ENCODE assay signal across 8 cellular contexts in the genomic region with DNA sequence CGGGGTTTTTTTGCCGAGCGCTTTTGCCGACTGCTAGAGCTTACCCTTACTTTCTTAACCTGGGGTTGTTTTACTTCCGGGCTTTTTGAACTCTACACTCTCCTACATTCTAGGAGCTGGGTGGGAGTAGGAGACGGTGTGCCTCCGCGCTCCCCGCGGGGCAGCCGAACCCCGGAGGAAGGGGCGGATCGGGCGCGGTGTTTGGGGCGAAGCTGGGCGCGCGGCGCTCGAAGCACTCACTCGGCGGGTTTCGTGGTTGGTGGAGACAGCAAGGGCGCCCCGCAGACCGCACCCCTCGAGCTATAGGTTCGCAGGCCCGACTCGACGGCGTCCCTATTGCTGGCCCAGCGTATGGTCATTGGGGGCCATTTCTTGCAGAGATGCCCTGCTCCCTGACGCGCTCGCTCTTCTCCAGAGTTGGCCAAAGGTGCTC. TPM values are rescaled to one million over a fixed set of nuclear protein-coding genes. Genes with fewer than 3 reads are reported as not detected.
DNase-seq lines count a peak whose midpoint lies in the region; TF ChIP-seq lines count a peak whose summit lies in the region.

No MANE protein-coding gene starts in this region.

- peak overlapping the region; percentile 95 for H3K4me3 Mint-ChIP-seq in T-helper 1 cell treated with Interleukin-12 subunit alpha and Interleukin-12 subunit beta and Interleukin-4 antibody, amounts not matched to agents 30 μg/mL and 1 μg/mL, for 36 hours

- in situ Hi-C loops in HAP-1 (cut with MboI; ENCODE audit: low sequenced_read_pairs) (no loop called here), astrocyte of the cerebellum (cut with HindIII; ENCODE audit: low sequenced_read_pairs) (no loop called here)

- H3K4me1 ChIP-seq in HAP-1 (peaks cover 2% of the 10 kb centered on the region), iPS-15b (ENCODE audit: control insufficient read depth, insufficient read depth, low read length) (peaks cover 3% of the 10 kb centered on the region)

- peak overlapping the region; percentile 99 for H3K27ac Mint-ChIP-seq in T-helper 1 cell treated with Interleukin-12 subunit alpha and Interleukin-12 subunit beta and Interleukin-4 antibody, amounts not matched to agents 30 μg/mL and 1 μg/mL, for 36 hours

- H3K4me1 Mint-ChIP-seq in T-helper 1 cell treated with Interleukin-12 subunit alpha and Interleukin-12 subunit beta and Interleukin-4 antibody, amounts not matched to agents 30 μg/mL and 1 μg/mL, for 36 hours (ENCODE audit: low read depth): peaks cover 24% of the 10 kb centered on the region

- H3K9ac ChIP-seq in iPS-15b (ENCODE audit: low read depth, low read length): peak overlapping the region; percentile 100

- peaks cover 35% of the 10 kb centered on the region for H3K36me3 Mint-ChIP-seq in T-helper 1 cell treated with Interleukin-12 subunit alpha and Interleukin-12 subunit beta and Interleukin-4 antibody, amounts not matched to agents 30 μg/mL and 1 μg/mL, for 36 hours (ENCODE audit: low read depth)

- peaks cover 23% of the 10 kb centered on the region for H3K27me3 Mint-ChIP-seq in T-helper 1 cell treated with Interleukin-12 subunit alpha and Interleukin-12 subunit beta and Interleukin-4 antibody, amounts not matched to agents 30 μg/mL and 1 μg/mL, for 36 hours (ENCODE audit: low read depth)

- H3K9me3 Mint-ChIP-seq in T-helper 1 cell treated with Interleukin-12 subunit alpha and Interleukin-12 subunit beta and Interleukin-4 antibody, amounts not matched to agents 30 μg/mL and 1 μg/mL, for 36 hours: peaks cover 17% of the 10 kb centered on the region

- peak overlapping the region; percentile 94 for H3K4me3 ChIP-seq in GM12875 (ENCODE audit: low read depth, low read length)
- peak overlapping the region; percentile 65 for H3K4me3 ChIP-seq in HAP-1
- H3K4me3 ChIP-seq in MG63: peak overlapping the region; percentile 58
- peak overlapping the region; percentile 69 for H3K4me3 ChIP-seq in astrocyte of the cerebellum (ENCODE audit: low read depth, low read length)
- peak overlapping the region; percentile 97 for H3K4me3 ChIP-seq in iPS-15b (ENCODE audit: low read depth, low read length)

- peaks cover 11% of the 10 kb centered on the region for H3K36me3 ChIP-seq in HAP-1 (replicated peaks)
- H3K36me3 ChIP-seq in MG63: no peaks in the 10 kb centered on the region
- H3K36me3 ChIP-seq in iPS-15b (ENCODE audit: control insufficient read depth, insufficient read depth, low read length): peaks cover 7% of the 10 kb centered on the region

- peak; percentile 59 to 81 for DNase-seq in HAP-1 (ENCODE audit: low spot score in 2 of 2)
- peak; percentile 68 for DNase-seq in MG63
- no peak for DNase-seq in astrocyte of the cerebellum (ENCODE audit: low read depth)
- DNase-seq in stimulated activated CD4-positive, alpha-beta T cell treated with anti-CD3 and anti-CD28 coated beads, Interleukin-12 subunit alpha, Interleukin-12 subunit beta, amount 100 ng/mL, for 24 hours (ENCODE audit: low read depth in 2 of 2): peak; percentile 52 to 68
- no peak for DNase-seq in cerebellar cortex (ENCODE audit: low spot score)

- no peaks in the 10 kb centered on the region for H3K9me3 ChIP-seq in HAP-1
- no peaks in the 10 kb centered on the region for H3K9me3 ChIP-seq in MG63
- H3K9me3 ChIP-seq in iPS-15b (ENCODE audit: control insufficient read depth, insufficient read depth, low read length): no peaks in the 10 kb centered on the region

- H3K27me3 ChIP-seq in HAP-1 (ENCODE audit: low read depth): no peaks in the 10 kb centered on the region
- no peaks in the 10 kb centered on the region for H3K27me3 ChIP-seq in MG63
- H3K27me3 ChIP-seq in iPS-15b (ENCODE audit: control insufficient read depth, insufficient read depth, low read length): no peaks in the 10 kb centered on the region

- TF ChIP-seq CTCF in GM12875 (IDR thresholded peaks at IDR 0.05; ENCODE audit: borderline replicate concordance, insufficient read depth, low read depth, low read length): no peak
- no peak for TF ChIP-seq CTCF in astrocyte of the cerebellum (IDR thresholded peaks at IDR 0.05; ENCODE audit: low read depth, low read length, missing control alignments)

RNA-seq across cellular contexts. Expression of a gene that starts 0.2 kb away (rescaled TPM):
- 1.4 and 2.0 TPM in 2 replicates for total RNA-seq in MG63 (2014; rRNA removed; shearing (Covaris generic); ENCODE audit: low replicate concordance)

Comparison
In these comparisons a context has a peak if more than half of its experiments do, and no peak if none do; other contexts are left out.
1. DNase-seq: peak in HAP-1 (2 of 2), MG63 (single experiment) and stimulated activated CD4-positive, alpha-beta T cell treated with anti-CD3 and anti-CD28 coated beads, Interleukin-12 subunit alpha, Interleukin-12 subunit beta, amount 100 ng/mL, for 24 hours (2 of 2); none in astrocyte of the cerebellum (single experiment) and cerebellar cortex (single experiment).
2. Peak in every context shown above with its lines, with median percentiles within 50 percentile points of each other: H3K4me3 ChIP-seq.